In genomic region chr1:159790237-159790917, GRCh38 we compare ENCODE assay signal across 9 cellular contexts. TPM values are rescaled to one million over a fixed set of nuclear protein-coding genes. Genes with fewer than 3 reads are reported as not detected.
DNase-seq lines count a peak whose midpoint lies in the region; ATAC-seq and TF ChIP-seq lines count a peak whose summit lies in the region.
"Had no signal": no experiment of that assay in that cellular context is flagged by ENCODE, and none has a peak within 500 bp of the region (broad histone marks: within the 10 kb centered on the region; RNA-seq: fewer than 3 reads in every experiment).

No MANE protein-coding gene starts in this region.

- CTCF ChIA-PET in naive thymus-derived CD4-positive, alpha-beta T cell (lab: Charles Lee): interaction anchor here (0.6 to 1.6 kb wide), 6 partner anchors 9 to 122 kb away, joined by 3 to 6 read pairs (median 4); partner anchors contain the start of gene DUSP23

- ATAC-seq in body of pancreas (peak; percentile 72), GM21360 (IDR thresholded peaks at IDR 0.05; ENCODE audit: unreplicated experiment) (no peak), HG03521 (IDR thresholded peaks at IDR 0.05; ENCODE audit: unreplicated experiment) (no peak), HG02588 (IDR thresholded peaks at IDR 0.05; ENCODE audit: unreplicated experiment) (no peak)
- peak; percentile 52 for ATAC-seq in naive thymus-derived CD4-positive, alpha-beta T cell

- DNase-seq in NCI-H2196 (lab: John Stamatoyannopoulos, UW; ENCODE audit: unreplicated experiment): peak; percentile 31
- no peak for DNase-seq in NCI-H2196 treated with DMSO at 0.1 percent for 48 hours (lab: John Stamatoyannopoulos, UW; ENCODE audit: unreplicated experiment)
- DNase-seq in body of pancreas: peak in 3 of 4 donors; percentile 18 to 36 (median 33)
- DNase-seq in naive thymus-derived CD4-positive, alpha-beta T cell: peak in 2 of 9 donors; percentile 2 to 16

- no peak overlapping the region for H3K27ac ChIP-seq in body of pancreas
- H3K27ac ChIP-seq in naive thymus-derived CD4-positive, alpha-beta T cell (ENCODE audit: low read depth, low read length): no peak overlapping the region
- H3K27ac ChIP-seq: skin epidermis had no signal

- no peak for TF ChIP-seq POLR2A in body of pancreas (IDR thresholded peaks at IDR 0.05)

- no peaks in the 10 kb centered on the region for H3K36me3 ChIP-seq in body of pancreas (replicated peaks in 1 of 2; ENCODE audit: insufficient read depth in 1 of 2, low read depth in 2 of 2)
- H3K36me3 ChIP-seq in naive thymus-derived CD4-positive, alpha-beta T cell (ENCODE audit: control insufficient read depth in 2 of 3, insufficient read depth in 3 of 3, low read length in 3 of 3): no peaks in the 10 kb centered on the region

- intact Hi-C loops in body of pancreas (cut with DNase I): no loop called here
- intact Hi-C loops in naive thymus-derived CD4-positive, alpha-beta T cell (cut with micrococcal nuclease): loop anchor here in 1 of 2 donors (1.0 to 10.0 kb wide), 4 partner anchors 10 to 656 kb away; partner anchors contain the start of gene DUSP23

- H3K4me1 Mint-ChIP-seq in naive thymus-derived CD4-positive, alpha-beta T cell: peaks cover 0 to 5% (median 0%) of the 10 kb centered on the region in 7 donors

- no peak overlapping the region for H3K4me3 ChIP-seq in body of pancreas
- H3K4me3 ChIP-seq in naive thymus-derived CD4-positive, alpha-beta T cell (ENCODE audit: low read length): no peak overlapping the region
- H3K4me3 ChIP-seq: skin epidermis had no signal

- peaks cover 12 to 20% (median 16%) of the 10 kb centered on the region in 5 donors for H3K27me3 Mint-ChIP-seq in naive thymus-derived CD4-positive, alpha-beta T cell

- no peaks in the 10 kb centered on the region for H3K9me3 Mint-ChIP-seq in naive thymus-derived CD4-positive, alpha-beta T cell

- H3K36me3 Mint-ChIP-seq in naive thymus-derived CD4-positive, alpha-beta T cell: no peaks in the 10 kb centered on the region

- H3K27me3 ChIP-seq in body of pancreas: no peaks in the 10 kb centered on the region
- H3K27me3 ChIP-seq in naive thymus-derived CD4-positive, alpha-beta T cell (ENCODE audit: control insufficient read depth in 2 of 2, insufficient read depth in 2 of 2, low read length in 2 of 2): no peaks in the 10 kb centered on the region

- 12 to 15% methylated on average over 2 of the region's 2 CpGs for WGBS in body of pancreas, 2 donors

- no peaks in the 10 kb centered on the region for H3K9me3 ChIP-seq in body of pancreas
- no peaks in the 10 kb centered on the region for H3K9me3 ChIP-seq in naive thymus-derived CD4-positive, alpha-beta T cell (ENCODE audit: control insufficient read depth in 2 of 3, low read length in 3 of 3)

- H3K4me1 ChIP-seq in body of pancreas: no peaks in the 10 kb centered on the region
- no peaks in the 10 kb centered on the region for H3K4me1 ChIP-seq in naive thymus-derived CD4-positive, alpha-beta T cell (ENCODE audit: control insufficient read depth in 2 of 2, insufficient read depth in 2 of 2, low read length in 2 of 2)

- POLR2A ChIA-PET in naive thymus-derived CD4-positive, alpha-beta T cell (lab: Charles Lee): no interaction called here

- peak; percentile 77 for TF ChIP-seq CTCF in LNCAP (IDR thresholded peaks at IDR 0.05)
- TF ChIP-seq CTCF in body of pancreas (IDR thresholded peaks at IDR 0.05): peak; percentile 16 to 67 (median 60)

- no peak overlapping the region for H3K4me3 Mint-ChIP-seq in naive thymus-derived CD4-positive, alpha-beta T cell

- no peak overlapping the region for H3K27ac Mint-ChIP-seq in naive thymus-derived CD4-positive, alpha-beta T cell

RNA-seq across cellular contexts. Expression of gene DUSP23, which starts 9.6 kb away (rescaled TPM):
- total RNA-seq in body of pancreas: 10 to 100 TPM; 60.6 to 91.1 TPM
- total RNA-seq in naive thymus-derived CD4-positive, alpha-beta T cell: 10 to 100 TPM in 4 of 5 experiments, 1 to 10 TPM in 1; 7.4 to 18.9 (median 12.2) TPM
- polyA plus RNA-seq in naive thymus-derived CD4-positive, alpha-beta T cell: 10 to 100 TPM; 35.0 to 38.0 TPM

RNA-seq across cellular contexts. Expression of gene FCRL6, which starts 11.8 kb away (rescaled TPM):
- total RNA-seq in body of pancreas: 1 to 10 TPM in 1 of 2 donors, not detected in 1; 6.3 TPM
- total RNA-seq in naive thymus-derived CD4-positive, alpha-beta T cell: 10 to 100 TPM in 1 of 5 experiments, 1 to 10 TPM in 1, under 1 TPM in 3; 0.27 to 41.4 (median 0.51) TPM
- under 1 TPM; 0.15 to 0.43 TPM for polyA plus RNA-seq in naive thymus-derived CD4-positive, alpha-beta T cell

RNA-seq across cellular contexts. Expression of gene SLAMF8, which starts 36.3 kb away (rescaled TPM):
- total RNA-seq in body of pancreas: 1 to 10 TPM in 1 of 2 donors, not detected in 1; 3.6 TPM
- total RNA-seq in naive thymus-derived CD4-positive, alpha-beta T cell: 1 to 10 TPM in 4 of 5 experiments, under 1 TPM in 1; 0.27 to 1.7 (median 1.3) TPM
- not detected for polyA plus RNA-seq in naive thymus-derived CD4-positive, alpha-beta T cell

Comparison
In these comparisons a context has a peak if more than half of its experiments do, and no peak if none do; other contexts are left out.
1. ATAC-seq: peak in body of pancreas (single experiment) and naive thymus-derived CD4-positive, alpha-beta T cell (single experiment); none in GM21360 (single experiment), HG03521 (single experiment) and HG02588 (single experiment).